In the genomic region with DNA sequence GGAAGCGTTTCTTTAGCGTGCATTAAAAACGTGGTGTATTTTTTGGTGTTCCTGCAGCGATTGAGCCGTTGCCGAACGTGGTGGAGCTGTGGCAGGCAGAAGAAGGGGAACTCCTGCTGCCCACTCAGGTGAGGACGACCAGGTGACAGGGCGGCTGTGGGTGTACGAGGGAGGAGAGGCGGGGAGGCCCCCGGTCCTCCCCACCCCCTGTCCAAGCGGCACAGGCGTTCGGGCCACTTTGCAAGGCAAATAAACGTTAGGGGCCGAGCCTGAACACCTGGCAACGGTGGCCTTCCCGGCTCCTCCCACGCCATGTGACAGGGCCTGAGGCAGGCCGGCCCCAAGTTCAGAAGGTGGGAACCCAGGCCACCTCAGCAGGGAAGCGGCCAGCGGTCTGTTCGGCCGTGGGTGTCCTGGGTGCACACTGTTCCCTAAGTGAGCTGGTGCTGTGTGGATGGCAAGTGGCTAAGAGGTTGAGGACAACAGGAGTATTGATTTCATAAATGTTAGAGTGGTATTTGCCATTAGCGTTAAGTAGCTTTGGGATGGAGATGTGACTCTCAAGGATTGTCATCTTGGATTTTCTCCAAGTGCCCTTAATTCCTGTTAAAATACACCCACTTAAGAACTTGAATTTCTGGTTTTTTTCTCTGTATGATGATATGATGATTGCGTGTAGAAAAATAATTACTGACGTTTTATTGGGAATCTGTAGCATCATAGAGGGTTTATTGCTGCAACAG, we compare ENCODE assay signal across 8 cellular contexts. TPM values are rescaled to one million over a fixed set of nuclear protein-coding genes. Genes with fewer than 3 reads are reported as not detected.
DNase-seq lines count a peak whose midpoint lies in the region; ATAC-seq and TF ChIP-seq lines count a peak whose summit lies in the region.

No MANE protein-coding gene starts in this region.

- no peaks in the 10 kb centered on the region for H3K36me3 ChIP-seq in cardiac muscle cell

- TF ChIP-seq CTCF in cardiac muscle cell (IDR thresholded peaks at IDR 0.05; ENCODE audit: low read depth, low read length) (no peak), retinal pigment epithelial cell (conservative IDR thresholded peaks at IDR 0.05; ENCODE audit: low read depth, low read length) (no peak)

- no peaks in the 10 kb centered on the region for H3K9me3 ChIP-seq in cardiac muscle cell (ENCODE audit: low read depth)

- H3K4me3 ChIP-seq in cardiac muscle cell, result peak overlapping the region; percentile 68
- H3K4me3 ChIP-seq in retinal pigment epithelial cell (ENCODE audit: low read length), result peak overlapping the region; percentile 80

- TF ChIP-seq POLR2A in GM19099 (IDR thresholded peaks at IDR 0.05; ENCODE audit: extremely low read depth, insufficient read length, low read depth), result peak; percentile 83

- H3K27me3 ChIP-seq in cardiac muscle cell, result peaks cover 11% of the 10 kb centered on the region

- ATAC-seq in HG03139 (IDR thresholded peaks at IDR 0.05; ENCODE audit: unreplicated experiment), result peak; percentile 53

- intact Hi-C loops in posterior vena cava (cut with DNase I), result loop anchor here (5.0 to 10.0 kb wide), 3 partner anchors 105 to 123 kb away; a partner anchor contains a TSS

- peaks cover 6% of the 10 kb centered on the region for H3K4me1 ChIP-seq in cardiac muscle cell (ENCODE audit: low read depth)

- H3K27ac ChIP-seq in cardiac muscle cell, result no peak overlapping the region

- peak; percentile 61 for DNase-seq in COR-L47 (lab: John Stamatoyannopoulos, UW)
- DNase-seq in NCI-H69 (lab: John Stamatoyannopoulos, UW), result peak; percentile 87
- DNase-seq in activated effector memory CD4-positive, alpha-beta T cell treated with anti-CD3 and anti-CD28 coated beads, Interleukin-2, amount 50 U/mL, for 16 hours, result peak; percentile 82
- peak in 1 of 2 donors; percentile 34 for DNase-seq in cardiac muscle cell (ENCODE audit: low read depth in 1 of 2, low spot score in 1 of 2)
- no peak for DNase-seq in retinal pigment epithelial cell (ENCODE audit: low read depth)
- no peak for DNase-seq in posterior vena cava (ENCODE audit: low spot score)

RNA-seq across cellular contexts. Expression of a gene that starts 1.2 kb away (rescaled TPM):
- total RNA-seq in cardiac muscle cell (2.1 and 7.4 TPM in 2 replicates), posterior vena cava (10 to 100 TPM; 11.4 to 12.0 TPM)
- 3.3 and 5.0 TPM in 2 replicates for polyA plus RNA-seq in cardiac muscle cell

Comparison
In these comparisons a context has a peak if more than half of its experiments do, and no peak if none do; other contexts are left out.
1. DNase-seq: peak in COR-L47 (single experiment), NCI-H69 (single experiment) and activated effector memory CD4-positive, alpha-beta T cell treated with anti-CD3 and anti-CD28 coated beads, Interleukin-2, amount 50 U/mL, for 16 hours (single experiment); none in retinal pigment epithelial cell (single experiment) and posterior vena cava (single experiment).